8 cellular contexts compared by ENCODE assay signal in genomic region chr20:57680934-57681914, GRCh38. TPM values are rescaled to one million over a fixed set of nuclear protein-coding genes. Genes with fewer than 3 reads are reported as not detected.
DNase-seq lines count a peak whose midpoint lies in the region; ATAC-seq and TF ChIP-seq lines count a peak whose summit lies in the region.

No MANE protein-coding gene starts in this region.

- ATAC-seq in HG02588 (IDR thresholded peaks at IDR 0.05; ENCODE audit: unreplicated experiment), result peak; percentile 30

- WGBS in testis, 2 donors, result 87 to 88% methylated on average over 14 to 24 of the region's 24 CpGs

- H3K9me3 ChIP-seq in mucosa of rectum (ENCODE audit: control insufficient read depth in 2 of 2, low read length in 2 of 2) (no peaks in the 10 kb centered on the region), testis (no peaks in the 10 kb centered on the region)

- H3K27me3 ChIP-seq in mucosa of rectum (ENCODE audit: control insufficient read depth in 2 of 2, insufficient read depth in 2 of 2, low read length in 2 of 2) (no peaks in the 10 kb centered on the region), testis (no peaks in the 10 kb centered on the region)

- H3K9ac ChIP-seq in mucosa of rectum (ENCODE audit: low read depth in 1 of 2, low read length in 2 of 2), result no peak overlapping the region

- TF ChIP-seq POLR2A in testis (IDR thresholded peaks at IDR 0.05), result no peak

- DNase-seq in activated CD4-positive, alpha-beta T cell treated with anti-CD3 and anti-CD28 coated beads, Interleukin-2, amount 50 U/mL, for 1 hour, result peak; percentile 46
- DNase-seq in AG20443 (ENCODE audit: low spot score), result no peak
- DNase-seq in testis, result no peak
- no peak for DNase-seq in NCI-H2227 (lab: John Stamatoyannopoulos, UW; ENCODE audit: unreplicated experiment)
- no peak for DNase-seq in NCI-H187 treated with DMSO at 0.1 percent for 48 hours (lab: John Stamatoyannopoulos, UW)

- TF ChIP-seq CTCF in GM12872 (IDR thresholded peaks at IDR 0.05; ENCODE audit: insufficient read depth, low read depth, low read length), result peak; percentile 41; the same call in 2 of the 3 replicates
- no peak for TF ChIP-seq CTCF in testis (IDR thresholded peaks at IDR 0.05)

- H3K4me3 ChIP-seq in mucosa of rectum (ENCODE audit: low read length in 2 of 2) (no peak overlapping the region), testis (no peak overlapping the region)

- peaks cover 15 to 30% of the 10 kb centered on the region in 2 donors for H3K4me1 ChIP-seq in mucosa of rectum (ENCODE audit: control insufficient read depth in 2 of 2, insufficient read depth in 2 of 2, low read length in 2 of 2)
- H3K4me1 ChIP-seq in testis, result peaks cover 16% of the 10 kb centered on the region

- H3K27ac ChIP-seq in mucosa of rectum (ENCODE audit: low read depth in 2 of 2, low read length in 2 of 2) (peak overlapping the region; percentile 25 to 59), testis (no peak overlapping the region)

- intact Hi-C loops in testis (cut with DNase I; ENCODE audit: low total_unique reads), result no loop called here

- H3K36me3 ChIP-seq in mucosa of rectum (ENCODE audit: control insufficient read depth in 2 of 2, insufficient read depth in 2 of 2, low read length in 2 of 2), result no peaks in the 10 kb centered on the region
- no peaks in the 10 kb centered on the region for H3K36me3 ChIP-seq in testis (ENCODE audit: low read depth, missing control alignments)

RNA-seq across cellular contexts. Expression of gene PMEPA1, which starts 28.6 kb away (rescaled TPM):
- 10 to 100 TPM in 1 of 2 donors, 1 to 10 TPM in 1; 8.1 to 12.1 TPM for total RNA-seq in testis
- 16.8 TPM for polyA plus RNA-seq in testis (ENCODE audit: insufficient read depth, low read depth, low replicate concordance)

Comparison
In these comparisons a context has a peak if more than half of its experiments do, and no peak if none do; other contexts are left out.
1. H3K27ac ChIP-seq: peak in mucosa of rectum (2 of 2); none in testis (0 of 2).